21 cellular contexts compared by ENCODE assay signal in the genomic region with DNA sequence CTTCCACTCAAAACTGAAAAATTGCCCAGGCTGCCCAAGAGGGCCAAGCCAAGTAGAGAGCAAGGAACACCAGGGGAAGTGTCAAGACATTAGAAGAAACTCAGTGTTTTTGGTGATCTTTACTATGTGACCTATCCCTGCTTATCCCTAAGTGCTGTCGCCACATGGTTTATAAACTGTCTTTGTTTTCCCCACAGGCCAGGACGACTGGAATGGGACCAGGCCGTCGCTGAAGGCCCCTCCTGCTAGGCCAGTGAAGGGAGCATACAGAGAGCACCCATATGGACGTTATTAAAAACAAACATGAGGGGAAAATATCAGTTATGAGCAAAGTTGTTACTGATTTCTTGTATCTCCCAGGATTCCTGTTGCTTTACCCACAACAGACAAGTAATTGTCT.
"Had no signal": no experiment of that assay in that cellular context is flagged by ENCODE, and none has a peak within 500 bp of the region (broad histone marks: within the 10 kb centered on the region; RNA-seq: fewer than 3 reads in every experiment).

No MANE protein-coding gene starts in this region.

- H3K27ac ChIP-seq: tibial artery had no signal

- H3K27me3 Mint-ChIP-seq: activated B cell treated with CpG ODN at 0.5 μM for 24 hours; activated CD4-positive, alpha-beta T cell treated with anti-CD3 and anti-CD28 coated beads for 36 hours; activated naive CD8-positive, alpha-beta T cell treated with anti-CD3 and anti-CD28 coated beads, Interleukin-2, amount 10 ng/mL, durations not matched to agents 7 days and 5 days; memory B cell; naive B cell had no signal

- H3K9me3 Mint-ChIP-seq: activated B cell treated with CpG ODN at 0.5 μM for 24 hours; activated naive CD4-positive, alpha-beta T cell treated with anti-CD3 and anti-CD28 coated beads for 36 hours; activated naive CD8-positive, alpha-beta T cell treated with anti-CD3 and anti-CD28 coated beads, Interleukin-2, amount 10 ng/mL, durations not matched to agents 7 days and 5 days; activated T-cell treated with anti-CD3 and anti-CD28 coated beads, Interleukin-2, amount 50 U/mL, for 72 hours; memory B cell; naive B cell; neural crest cell had no signal

- H3K4me3 ChIP-seq: tibial artery had no signal

- H3K27me3 ChIP-seq: tibial artery had no signal

- H3K9me3 ChIP-seq: tibial artery had no signal

- DNase-seq: activated B cell treated with CpG ODN at 0.5 μM for 24 hours; activated CD4-positive, alpha-beta T cell treated with anti-CD3 and anti-CD28 coated beads for 36 hours; activated CD4-positive, alpha-beta T cell treated with anti-CD3 and anti-CD28 coated beads, Interleukin-2, amount 50 U/mL, for 4 hours; activated CD8-positive, alpha-beta memory T cell treated with anti-CD3 and anti-CD28 coated beads, Interleukin-2, amount 50 U/mL, for 48 hours; activated effector memory CD4-positive, alpha-beta T cell treated with Interleukin-2 at 50 U/mL for 16 hours; activated naive CD4-positive, alpha-beta T cell treated with anti-CD3 and anti-CD28 coated beads for 36 hours; activated naive CD8-positive, alpha-beta T cell treated with anti-CD3 and anti-CD28 coated beads, Interleukin-2, amount 10 ng/mL, durations not matched to agents 7 days and 5 days; activated T-cell treated with anti-CD3 and anti-CD28 coated beads, Interleukin-2, amount 50 U/mL, for 72 hours; amniotic stem cell; dermis blood vessel endothelial cell; effector memory CD4-positive, alpha-beta T cell; foreskin melanocyte; left cardiac atrium; naive B cell; retina; stimulated activated CD4-positive, alpha-beta T cell treated with anti-CD3 and anti-CD28 coated beads, Interleukin-4, amount 100 ng/mL, for 24 hours; stimulated activated naive CD8-positive, alpha-beta T cell treated with anti-CD3 and anti-CD28 coated beads, Interleukin-15, Interleukin-2, amounts not matched to agents 100 U/mL and 50 U/mL, for 24 hours; T1000; tibial artery had no signal

- H3K4me3 Mint-ChIP-seq: activated B cell treated with CpG ODN at 0.5 μM for 24 hours; activated CD4-positive, alpha-beta T cell treated with anti-CD3 and anti-CD28 coated beads for 36 hours; activated naive CD4-positive, alpha-beta T cell treated with anti-CD3 and anti-CD28 coated beads for 36 hours; activated naive CD8-positive, alpha-beta T cell treated with anti-CD3 and anti-CD28 coated beads, Interleukin-2, amount 10 ng/mL, durations not matched to agents 7 days and 5 days; activated T-cell treated with anti-CD3 and anti-CD28 coated beads, Interleukin-2, amount 50 U/mL, for 72 hours; memory B cell; neural crest cell had no signal

- H3K4me1 ChIP-seq: tibial artery had no signal

- H3K4me1 Mint-ChIP-seq: activated B cell treated with CpG ODN at 0.5 μM for 24 hours; activated CD4-positive, alpha-beta T cell treated with anti-CD3 and anti-CD28 coated beads for 36 hours; memory B cell; naive B cell; neural crest cell had no signal

- H3K27ac Mint-ChIP-seq: activated B cell treated with CpG ODN at 0.5 μM for 24 hours; activated CD4-positive, alpha-beta T cell treated with anti-CD3 and anti-CD28 coated beads for 36 hours; activated naive CD4-positive, alpha-beta T cell treated with anti-CD3 and anti-CD28 coated beads for 36 hours; activated naive CD8-positive, alpha-beta T cell treated with anti-CD3 and anti-CD28 coated beads, Interleukin-2, amount 10 ng/mL, durations not matched to agents 7 days and 5 days; activated T-cell treated with anti-CD3 and anti-CD28 coated beads, Interleukin-2, amount 50 U/mL, for 72 hours; memory B cell had no signal
